In genomic region chr17:47230864-47231263, GRCh38 we compare ENCODE assay signal across 1 cellular context.
TF ChIP-seq lines count a peak whose summit lies in the region.

No MANE protein-coding gene starts in this region.

TF ChIP-seq in WTC11, 78 proteins besides CTCF, POLR2A, EP300 and RAD21:
- TF ChIP-seq MXD4 (CRISPR knock-in tag; IDR thresholded peaks at IDR 0.05; ENCODE audit: borderline replicate concordance) (no peak), ZBTB43 (CRISPR knock-in tag; IDR thresholded peaks at IDR 0.05) (no peak), GRHL2 (CRISPR knock-in tag; IDR thresholded peaks at IDR 0.05; ENCODE audit: insufficient replicate concordance, severe bottlenecking) (no peak), KAT7 (CRISPR knock-in tag; IDR thresholded peaks at IDR 0.05; ENCODE audit: borderline replicate concordance) (no peak), USF1 (CRISPR knock-in tag; IDR thresholded peaks at IDR 0.05) (no peak), FOXK1 (CRISPR knock-in tag; IDR thresholded peaks at IDR 0.05) (no peak), ZNF121 (CRISPR knock-in tag; IDR thresholded peaks at IDR 0.05) (no peak), ELF4 (CRISPR knock-in tag; IDR thresholded peaks at IDR 0.05; ENCODE audit: low read depth) (no peak)
- TF ChIP-seq, protein P1, sequence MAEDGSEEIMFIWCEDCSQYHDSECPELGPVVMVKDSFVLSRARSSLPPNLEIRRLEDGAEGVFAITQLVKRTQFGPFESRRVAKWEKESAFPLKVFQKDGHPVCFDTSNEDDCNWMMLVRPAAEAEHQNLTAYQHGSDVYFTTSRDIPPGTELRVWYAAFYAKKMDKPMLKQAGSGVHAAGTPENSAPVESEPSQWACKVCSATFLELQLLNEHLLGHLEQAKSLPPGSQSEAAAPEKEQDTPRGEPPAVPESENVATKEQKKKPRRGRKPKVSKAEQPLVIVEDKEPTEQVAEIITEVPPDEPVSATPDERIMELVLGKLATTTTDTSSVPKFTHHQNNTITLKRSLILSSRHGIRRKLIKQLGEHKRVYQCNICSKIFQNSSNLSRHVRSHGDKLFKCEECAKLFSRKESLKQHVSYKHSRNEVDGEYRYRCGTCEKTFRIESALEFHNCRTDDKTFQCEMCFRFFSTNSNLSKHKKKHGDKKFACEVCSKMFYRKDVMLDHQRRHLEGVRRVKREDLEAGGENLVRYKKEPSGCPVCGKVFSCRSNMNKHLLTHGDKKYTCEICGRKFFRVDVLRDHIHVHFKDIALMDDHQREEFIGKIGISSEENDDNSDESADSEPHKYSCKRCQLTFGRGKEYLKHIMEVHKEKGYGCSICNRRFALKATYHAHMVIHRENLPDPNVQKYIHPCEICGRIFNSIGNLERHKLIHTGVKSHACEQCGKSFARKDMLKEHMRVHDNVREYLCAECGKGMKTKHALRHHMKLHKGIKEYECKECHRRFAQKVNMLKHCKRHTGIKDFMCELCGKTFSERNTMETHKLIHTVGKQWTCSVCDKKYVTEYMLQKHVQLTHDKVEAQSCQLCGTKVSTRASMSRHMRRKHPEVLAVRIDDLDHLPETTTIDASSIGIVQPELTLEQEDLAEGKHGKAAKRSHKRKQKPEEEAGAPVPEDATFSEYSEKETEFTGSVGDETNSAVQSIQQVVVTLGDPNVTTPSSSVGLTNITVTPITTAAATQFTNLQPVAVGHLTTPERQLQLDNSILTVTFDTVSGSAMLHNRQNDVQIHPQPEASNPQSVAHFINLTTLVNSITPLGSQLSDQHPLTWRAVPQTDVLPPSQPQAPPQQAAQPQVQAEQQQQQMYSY (CRISPR knock-in tag; IDR thresholded peaks at IDR 0.05) = no peak
- TF ChIP-seq, protein P2, sequence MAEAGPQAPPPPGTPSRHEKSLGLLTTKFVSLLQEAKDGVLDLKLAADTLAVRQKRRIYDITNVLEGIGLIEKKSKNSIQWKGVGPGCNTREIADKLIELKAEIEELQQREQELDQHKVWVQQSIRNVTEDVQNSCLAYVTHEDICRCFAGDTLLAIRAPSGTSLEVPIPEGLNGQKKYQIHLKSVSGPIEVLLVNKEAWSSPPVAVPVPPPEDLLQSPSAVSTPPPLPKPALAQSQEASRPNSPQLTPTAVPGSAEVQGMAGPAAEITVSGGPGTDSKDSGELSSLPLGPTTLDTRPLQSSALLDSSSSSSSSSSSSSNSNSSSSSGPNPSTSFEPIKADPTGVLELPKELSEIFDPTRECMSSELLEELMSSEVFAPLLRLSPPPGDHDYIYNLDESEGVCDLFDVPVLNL (CRISPR knock-in tag; IDR thresholded peaks at IDR 0.05; ENCODE audit: borderline replicate concordance, low read depth) = no peak
